ENCODE assay signal across 14 cellular contexts in genomic region chr1:59332221-59332620, GRCh38. TPM values are rescaled to one million over a fixed set of nuclear protein-coding genes. Genes with fewer than 3 reads are reported as not detected.
DNase-seq lines count a peak whose midpoint lies in the region; ATAC-seq and TF ChIP-seq lines count a peak whose summit lies in the region.
"Had no signal": no experiment of that assay in that cellular context is flagged by ENCODE, and none has a peak within 500 bp of the region (broad histone marks: within the 10 kb centered on the region; RNA-seq: fewer than 3 reads in every experiment).

No MANE protein-coding gene starts in this region.

- peaks cover 4% of the 10 kb centered on the region for H3K4me1 Mint-ChIP-seq in type B pancreatic cell (ENCODE audit: unreplicated experiment)

- intact Hi-C loops in posterior vena cava (cut with DNase I): no loop called here

- H3K27ac Mint-ChIP-seq in type B pancreatic cell: peak overlapping the region; percentile 75
- H3K27ac Mint-ChIP-seq in activated naive CD4-positive, alpha-beta T cell treated with anti-CD3 and anti-CD28 coated beads, Interleukin-2, amount 50 U/mL, for 72 hours: no peak overlapping the region

- no peak for TF ChIP-seq CTCF in type B pancreatic cell (conservative IDR thresholded peaks at IDR 0.05)

- H3K9me3 Mint-ChIP-seq in type B pancreatic cell: no peaks in the 10 kb centered on the region
- H3K9me3 Mint-ChIP-seq in activated naive CD4-positive, alpha-beta T cell treated with anti-CD3 and anti-CD28 coated beads, Interleukin-2, amount 50 U/mL, for 72 hours: peaks cover 0 to 4% of the 10 kb centered on the region in 2 donors

- no peaks in the 10 kb centered on the region for H3K27me3 Mint-ChIP-seq in type B pancreatic cell

- ATAC-seq in SK-N-SH treated with all-trans-retinoic acid at 6 μM for 48 hours: peak; percentile 81
- no peak for ATAC-seq in activated naive CD4-positive, alpha-beta T cell treated with anti-CD3 and anti-CD28 coated beads, Interleukin-2, amount 50 U/mL, for 72 hours

- DNase-seq in HT1080 (ENCODE audit: low read depth) (peak; percentile 20), hepatic stellate cell (ENCODE audit: low spot score) (peak; percentile 14), type B pancreatic cell (ENCODE audit: extremely low spot score, unreplicated experiment) (no peak), mucosa of gallbladder (ENCODE audit: low spot score) (no peak), posterior vena cava (ENCODE audit: low spot score) (no peak)
- no peak for DNase-seq in activated naive CD4-positive, alpha-beta T cell treated with anti-CD3 and anti-CD28 coated beads, Interleukin-2, amount 50 U/mL, for 72 hours (ENCODE audit: low spot score in 2 of 2)
- DNase-seq: Caco-2, DMS153, NCI-H1436 treated with DMSO at 0.1 percent for 48 hours, NCI-H2081, NCI-H748 treated with DMSO at 0.1 percent for 48 hours, OCI-M1, SJCRH30 had no signal

- H3K36me3 Mint-ChIP-seq in type B pancreatic cell: no peaks in the 10 kb centered on the region
- H3K36me3 Mint-ChIP-seq in activated naive CD4-positive, alpha-beta T cell treated with anti-CD3 and anti-CD28 coated beads, Interleukin-2, amount 50 U/mL, for 72 hours: peaks cover 6 to 20% of the 10 kb centered on the region in 2 donors

- H3K4me3 Mint-ChIP-seq in type B pancreatic cell: no peak overlapping the region

TF ChIP-seq in SK-N-SH treated with all-trans-retinoic acid at 6 μM for 48 hours, 23 proteins besides CTCF, POLR2A, EP300 and RAD21:
- TF ChIP-seq PATZ1 (CRISPR knock-in tag; IDR thresholded peaks at IDR 0.05; ENCODE audit: borderline replicate concordance) (no peak), ISL1 (CRISPR knock-in tag; IDR thresholded peaks at IDR 0.05) (peak; percentile 34), TSHZ2 (CRISPR knock-in tag; IDR thresholded peaks at IDR 0.05) (no peak)
TF ChIP-seq in SK-N-SH treated with all-trans-retinoic acid at 6 μM for 48 hours: peak in this region for 1.

RNA-seq across cellular contexts. Expression of gene FGGY, which starts 35.3 kb away (rescaled TPM):
- 5.8 and 9.7 TPM in 2 replicates for total RNA-seq in HT1080 (2014; rRNA removed; shearing (Covaris generic))
- 9.2 and 18.9 TPM in 2 replicates for polyA plus RNA-seq in HT1080 (2015; cell fraction: cytosol; rRNA removed)
- polyA plus RNA-seq in HT1080 (2015; cell fraction: nucleus; rRNA removed): 7.3 and 10.8 TPM in 2 replicates
- total RNA-seq in type B pancreatic cell (ENCODE audit: low replicate concordance) (12.6 and 18.8 TPM in 2 replicates), mucosa of gallbladder (36.4 TPM), posterior vena cava (10 to 100 TPM; 14.6 to 24.7 TPM)
- total RNA-seq in activated naive CD4-positive, alpha-beta T cell treated with anti-CD3 and anti-CD28 coated beads, Interleukin-2, amount 50 U/mL, for 72 hours: 10 to 100 TPM; 15.0 to 17.0 TPM

Comparison
In these comparisons a context has a peak if more than half of its experiments do, and no peak if none do; other contexts are left out.
1. DNase-seq: peak in HT1080 (single experiment) and hepatic stellate cell (single experiment); none in type B pancreatic cell (single experiment), mucosa of gallbladder (single experiment), activated naive CD4-positive, alpha-beta T cell treated with anti-CD3 and anti-CD28 coated beads, Interleukin-2, amount 50 U/mL, for 72 hours (0 of 2) and posterior vena cava (single experiment).